ENCODE assay signal across 12 cellular contexts in genomic region chr3:127914584-127914983, GRCh38. TPM values are rescaled to one million over a fixed set of nuclear protein-coding genes. Genes with fewer than 3 reads are reported as not detected.
DNase-seq lines count a peak whose midpoint lies in the region; TF ChIP-seq lines count a peak whose summit lies in the region.
"Had no signal": no experiment of that assay in that cellular context is flagged by ENCODE, and none has a peak within 500 bp of the region (broad histone marks: within the 10 kb centered on the region; RNA-seq: fewer than 3 reads in every experiment).

No MANE protein-coding gene starts in this region.

- peak overlapping the region in 1 of 2 experiments; percentile 72 for H3K4me3 ChIP-seq in mesenchymal stem cell (ENCODE audit: insufficient read depth in 1 of 2, low read depth in 1 of 2, low read length in 2 of 2)
- H3K4me3 ChIP-seq in suprapubic skin: peak overlapping the region; percentile 52
- H3K4me3 ChIP-seq in Caco-2 (ENCODE audit: low read depth, low read length): no peak overlapping the region

- DNase-seq in T-helper 2 cell treated with Interferon-gamma antibody and Interleukin-4, amounts not matched to agents 5 μg/mL and 100 μg/mL, for 36 hours (ENCODE audit: low spot score): no peak
- no peak for DNase-seq in T-helper 2 cell
- DNase-seq in cerebellum (ENCODE audit: low spot score): peak; percentile 30
- DNase-seq in mesenchymal stem cell: no peak
- DNase-seq in suprapubic skin (ENCODE audit: low spot score in 2 of 2): no peak
- DNase-seq in Caco-2: no peak
- no peak for DNase-seq in stimulated activated CD4-positive, alpha-beta T cell treated with anti-CD3 and anti-CD28 coated beads, Interleukin-2, amount 100 ng/mL, for 24 hours
- no peak for DNase-seq in NCI-H1694 (lab: John Stamatoyannopoulos, UW)
- DNase-seq: 8988T, KG1, NCI-H2171 treated with DMSO at 0.1 percent for 48 hours, Peyer's patch had no signal

- intact Hi-C loops in Caco-2 (cut with micrococcal nuclease; ENCODE audit: unreplicated experiment): no loop called here

- peak overlapping the region; percentile 16 for H3K4me3 Mint-ChIP-seq in T-helper 2 cell treated with Interferon-gamma antibody and Interleukin-4, amounts not matched to agents 5 μg/mL and 100 μg/mL, for 36 hours
- no peak overlapping the region for H3K4me3 Mint-ChIP-seq in Caco-2 (ENCODE audit: unreplicated experiment)

- no peak overlapping the region for H4K8ac ChIP-seq in mesenchymal stem cell (ENCODE audit: low read length)

- no peak overlapping the region for H2AFZ ChIP-seq in mesenchymal stem cell (ENCODE audit: low read depth, low read length)

- no peak overlapping the region for H2BK5ac ChIP-seq in mesenchymal stem cell (ENCODE audit: low read depth, low read length, poor library complexity, severe bottlenecking)

- no peak overlapping the region for H3K23ac ChIP-seq in mesenchymal stem cell (ENCODE audit: low read length in 2 of 2)

- no peak overlapping the region for H3K27ac ChIP-seq in mesenchymal stem cell (ENCODE audit: low read length, poor library complexity, severe bottlenecking)
- H3K27ac ChIP-seq in suprapubic skin: no peak overlapping the region

- H3K27me3 Mint-ChIP-seq in T-helper 2 cell treated with Interferon-gamma antibody and Interleukin-4, amounts not matched to agents 5 μg/mL and 100 μg/mL, for 36 hours (ENCODE audit: low read depth): peaks cover 45% of the 10 kb centered on the region
- peaks cover 5% of the 10 kb centered on the region for H3K27me3 Mint-ChIP-seq in Caco-2 (ENCODE audit: insufficient read depth, unreplicated experiment)

- H3K27me3 ChIP-seq in mesenchymal stem cell (ENCODE audit: control insufficient read depth in 1 of 2, insufficient read depth in 1 of 2, low read length in 2 of 2) (peaks cover 53 to 63% of the 10 kb centered on the region in 2 experiments), suprapubic skin (no peaks in the 10 kb centered on the region), Caco-2 (replicated peaks; ENCODE audit: control insufficient read depth, insufficient read depth, low read length) (no peaks in the 10 kb centered on the region; the same call in 1 of the 2 replicates)
- H3K27me3 ChIP-seq: Peyer's patch had no signal

- no peak overlapping the region for H3K4me2 ChIP-seq in mesenchymal stem cell (ENCODE audit: low read length, poor library complexity, severe bottlenecking)

- CTCF ChIA-PET in Caco-2 (lab: Charles Lee): no interaction called here

- H3K9me3 ChIP-seq in mesenchymal stem cell (ENCODE audit: control insufficient read depth, low read length) (peaks cover 4% of the 10 kb centered on the region), suprapubic skin (no peaks in the 10 kb centered on the region), Caco-2 (no peaks in the 10 kb centered on the region)
- H3K9me3 ChIP-seq: Peyer's patch had no signal

- H2BK12ac ChIP-seq in mesenchymal stem cell (ENCODE audit: low read length in 2 of 2): no peak overlapping the region

- no peak for TF ChIP-seq EP300 in suprapubic skin (IDR thresholded peaks at IDR 0.05)

- no peak overlapping the region for H2BK15ac ChIP-seq in mesenchymal stem cell (ENCODE audit: low read depth, poor library complexity, severe bottlenecking)

- H3K18ac ChIP-seq in mesenchymal stem cell (ENCODE audit: low read depth in 1 of 2, low read length in 2 of 2): no peak overlapping the region

- POLR2A ChIA-PET in Caco-2 (lab: Charles Lee): no interaction called here

- H4K91ac ChIP-seq in mesenchymal stem cell (ENCODE audit: low read length): no peak overlapping the region

- H3K4me1 Mint-ChIP-seq in T-helper 2 cell treated with Interferon-gamma antibody and Interleukin-4, amounts not matched to agents 5 μg/mL and 100 μg/mL, for 36 hours (ENCODE audit: low read depth): peaks cover 2% of the 10 kb centered on the region
- H3K4me1 Mint-ChIP-seq in Caco-2 (ENCODE audit: low read depth, unreplicated experiment): no peaks in the 10 kb centered on the region

- whole genome bisulfite sequencing in mesenchymal stem cell: 95% methylated on average over 8 of the region's 8 CpGs
- WGBS in suprapubic skin: 47% methylated on average over 8 of the region's 8 CpGs

- no peak overlapping the region for H3K27ac Mint-ChIP-seq in T-helper 2 cell treated with Interferon-gamma antibody and Interleukin-4, amounts not matched to agents 5 μg/mL and 100 μg/mL, for 36 hours
- H3K27ac Mint-ChIP-seq in Caco-2 (ENCODE audit: unreplicated experiment): no peak overlapping the region

- H3K14ac ChIP-seq in mesenchymal stem cell (ENCODE audit: low read length in 2 of 2): no peak overlapping the region

- H2BK120ac ChIP-seq in mesenchymal stem cell (ENCODE audit: low read depth, low read length): no peak overlapping the region

- no peak overlapping the region for H3K4ac ChIP-seq in mesenchymal stem cell (ENCODE audit: low read depth in 1 of 2, low read length in 2 of 2)

- H3K4me1 ChIP-seq in mesenchymal stem cell (ENCODE audit: control insufficient read depth, insufficient read depth, low read depth, low read length) (peaks cover 4% of the 10 kb centered on the region), suprapubic skin (peaks cover 37% of the 10 kb centered on the region), Caco-2 (no peaks in the 10 kb centered on the region)

- peak overlapping the region; percentile 21 for H3K9ac ChIP-seq in mesenchymal stem cell (ENCODE audit: low read length)

- no peaks in the 10 kb centered on the region for H3K79me1 ChIP-seq in mesenchymal stem cell (replicated peaks; ENCODE audit: low read length, poor library complexity, severe bottlenecking)

- no peaks in the 10 kb centered on the region for H3K36me3 ChIP-seq in mesenchymal stem cell (ENCODE audit: control insufficient read depth in 1 of 2, insufficient read depth in 2 of 2, low read depth in 1 of 2, low read length in 2 of 2)
- no peaks in the 10 kb centered on the region for H3K36me3 ChIP-seq in suprapubic skin
- H3K36me3 ChIP-seq in Caco-2 (ENCODE audit: control insufficient read depth, insufficient read depth, low read length): no peaks in the 10 kb centered on the region
- H3K36me3 ChIP-seq: Peyer's patch had no signal

- TF ChIP-seq POLR2A in suprapubic skin (IDR thresholded peaks at IDR 0.05): no peak

- no peak overlapping the region for H2AK5ac ChIP-seq in mesenchymal stem cell (ENCODE audit: low read length, severe bottlenecking)

- H3K36me3 Mint-ChIP-seq in T-helper 2 cell treated with Interferon-gamma antibody and Interleukin-4, amounts not matched to agents 5 μg/mL and 100 μg/mL, for 36 hours (ENCODE audit: low read depth): no peaks in the 10 kb centered on the region
- no peaks in the 10 kb centered on the region for H3K36me3 Mint-ChIP-seq in Caco-2 (ENCODE audit: insufficient read depth, unreplicated experiment)

- BruUV-seq in Caco-2 (replicated peaks; lab: Mats Ljungman, UMichigan): no TSS peak

- H3K9me3 Mint-ChIP-seq in T-helper 2 cell treated with Interferon-gamma antibody and Interleukin-4, amounts not matched to agents 5 μg/mL and 100 μg/mL, for 36 hours: no peaks in the 10 kb centered on the region
- no peaks in the 10 kb centered on the region for H3K9me3 Mint-ChIP-seq in Caco-2 (ENCODE audit: unreplicated experiment)

- TF ChIP-seq CTCF in suprapubic skin (IDR thresholded peaks at IDR 0.05) (no peak), Caco-2 (IDR thresholded peaks at IDR 0.05; ENCODE audit: insufficient read depth in 1 of 2, low read depth in 1 of 2, low read length in 1 of 2, severe bottlenecking in 1 of 2, unreplicated experiment in 1 of 2) (no peak)

RNA-seq across cellular contexts. Expression of gene KBTBD12, which starts 0.4 kb away (rescaled TPM):
- total RNA-seq in cerebellum: 1.5 TPM
- not detected for polyA plus RNA-seq in mesenchymal stem cell (2013, experiment 1 of 2)
- polyA plus RNA-seq in mesenchymal stem cell (2013, experiment 2 of 2): not detected
- under 1 TPM in 1 of 4 donors, not detected in 3; 0.72 TPM for total RNA-seq in suprapubic skin
- not detected in 2 replicates for total RNA-seq in Caco-2 (2022)
